Comparison of ENCODE assay signal across 1 cellular context in genomic region chr17:29617481-29618271, GRCh38.
TF ChIP-seq lines count a peak whose summit lies in the region.

No MANE protein-coding gene starts in this region.

TF ChIP-seq in SK-N-SH, 30 proteins besides CTCF, POLR2A, EP300 and RAD21 (continued from another document):
- TF ChIP-seq MAX (IDR thresholded peaks at IDR 0.05; ENCODE audit: low read depth) (no peak), MEF2A (IDR thresholded peaks at IDR 0.05; ENCODE audit: borderline replicate concordance, low read depth) (no peak), POLR2AphosphoS5 (IDR thresholded peaks at IDR 0.05; ENCODE audit: low read depth, low read length) (no peak), MXI1 (IDR thresholded peaks at IDR 0.05; ENCODE audit: low read depth, low read length) (no peak), EZH2phosphoT487 (IDR thresholded peaks at IDR 0.05; ENCODE audit: borderline replicate concordance, low read depth) (no peak), PBX3 (IDR thresholded peaks at IDR 0.05) (no peak), USF1 (IDR thresholded peaks at IDR 0.05; ENCODE audit: borderline replicate concordance, low read depth) (no peak), NRF1 (IDR thresholded peaks at IDR 0.05; ENCODE audit: low read depth, low read length) (no peak), TAF1 (IDR thresholded peaks at IDR 0.05; ENCODE audit: borderline replicate concordance, low read depth, low read length) (no peak), SIN3A (IDR thresholded peaks at IDR 0.05; ENCODE audit: borderline replicate concordance, low read depth, low read length) (no peak), JUND (IDR thresholded peaks at IDR 0.05) (no peak)
TF ChIP-seq in SK-N-SH: peak in this region for 0.
